27 cellular contexts compared by ENCODE assay signal in the genomic region with DNA sequence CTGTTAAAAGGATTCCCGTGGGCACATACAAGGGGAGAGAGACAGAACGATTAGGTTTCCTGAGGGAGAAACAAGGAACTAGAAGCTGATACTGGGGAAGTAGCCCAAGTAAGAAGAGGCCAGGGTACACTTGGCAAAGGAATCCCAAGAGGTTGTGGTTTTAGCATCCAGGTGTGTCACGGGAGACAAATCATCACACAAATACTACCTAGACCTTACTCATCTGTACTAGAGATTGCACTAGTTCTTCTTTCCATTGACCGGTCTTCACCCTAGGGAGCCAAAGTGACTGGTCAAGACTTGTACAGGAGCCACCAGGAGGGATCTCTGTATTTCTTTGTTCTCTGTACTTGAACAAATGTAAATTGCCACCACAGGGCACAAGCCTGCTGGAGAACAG.
"Had no signal": no experiment of that assay in that cellular context is flagged by ENCODE, and none has a peak within 500 bp of the region (broad histone marks: within the 10 kb centered on the region; RNA-seq: fewer than 3 reads in every experiment).

No MANE protein-coding gene starts in this region.

- H3K36me3 ChIP-seq: adrenal gland, ascending aorta, brain microvascular endothelial cell, esophagus squamous epithelium, gastroesophageal sphincter, right lobe of liver, tibial nerve, WERI-Rb-1 had no signal

- H3K9me3 ChIP-seq: adrenal gland, ascending aorta, esophagus squamous epithelium, gastroesophageal sphincter, mucosa of descending colon, right lobe of liver, tibial nerve had no signal

- H3K27me3 ChIP-seq: adrenal gland, ascending aorta, brain microvascular endothelial cell, dorsolateral prefrontal cortex, esophagus squamous epithelium, gastroesophageal sphincter, right lobe of liver, tibial nerve had no signal

- H3K27me3 Mint-ChIP-seq: central memory CD8-positive, alpha-beta T cell; effector memory CD8-positive, alpha-beta T cell; stimulated activated naive CD8-positive, alpha-beta T cell treated with anti-CD3 and anti-CD28 coated beads, Interleukin-15, amount 100 ng/mL, for 72 hours; T-cell had no signal

- H3K4me1 ChIP-seq: adrenal gland, ascending aorta, right lobe of liver had no signal

- ATAC-seq: effector memory CD8-positive, alpha-beta T cell; gastroesophageal sphincter; left cardiac atrium; mucosa of descending colon; right lobe of liver; stimulated activated naive CD8-positive, alpha-beta T cell treated with anti-CD3 and anti-CD28 coated beads, Interleukin-15, amount 100 ng/mL, for 72 hours; T-cell had no signal

- H3K9me3 Mint-ChIP-seq: central memory CD8-positive, alpha-beta T cell; effector memory CD8-positive, alpha-beta T cell; stimulated activated naive CD8-positive, alpha-beta T cell treated with anti-CD3 and anti-CD28 coated beads, Interleukin-15, amount 100 ng/mL, for 72 hours; T-cell had no signal

- FAIRE-seq: colon, endothelial cell of umbilical vein, TTC549 had no signal

- H3K27ac ChIP-seq: adrenal gland, ascending aorta, brain microvascular endothelial cell, esophagus squamous epithelium, right lobe of liver, tibial nerve, WERI-Rb-1 had no signal

- H3K4me3 ChIP-seq: adrenal gland, ascending aorta, dorsolateral prefrontal cortex, esophagus squamous epithelium, gastroesophageal sphincter, mucosa of descending colon, right lobe of liver, skin epidermis, tibial nerve had no signal

- H3K4me3 Mint-ChIP-seq: central memory CD8-positive, alpha-beta T cell; effector memory CD8-positive, alpha-beta T cell; nephron progenitor cell; stimulated activated naive CD8-positive, alpha-beta T cell treated with anti-CD3 and anti-CD28 coated beads, Interleukin-15, amount 100 ng/mL, for 72 hours; T-cell had no signal

- DNase-seq: activated CD4-positive, alpha-beta T cell treated with anti-CD3 and anti-CD28 coated beads, Interleukin-2, amount 50 U/mL, for 4 hours; activated effector memory CD4-positive, alpha-beta T cell treated with anti-CD3 and anti-CD28 coated beads, Interleukin-2, amount 50 U/mL, for 16 hours; activated naive CD4-positive, alpha-beta T cell treated with anti-CD3 and anti-CD28 coated beads, Interleukin-2, amount 50 U/mL, for 16 hours; adrenal gland; brain microvascular endothelial cell; dorsolateral prefrontal cortex; effector memory CD8-positive, alpha-beta T cell; esophagus squamous epithelium; head of caudate nucleus; hypothalamus; left cardiac atrium; mesendoderm; mucosa of descending colon; nephron progenitor cell; right lobe of liver; stimulated activated CD4-positive, alpha-beta T cell treated with anti-CD3 and anti-CD28 coated beads, Interleukin-1b, Interleukin-23, amount 100 ng/mL, for 48 hours; stimulated activated naive CD8-positive, alpha-beta T cell treated with anti-CD3 and anti-CD28 coated beads, Interleukin-15, amount 100 ng/mL, for 72 hours; T-cell; WERI-Rb-1 had no signal

- H3K27ac Mint-ChIP-seq: nephron progenitor cell; stimulated activated naive CD8-positive, alpha-beta T cell treated with anti-CD3 and anti-CD28 coated beads, Interleukin-15, amount 100 ng/mL, for 72 hours had no signal

- H3K36me3 Mint-ChIP-seq: T-cell had no signal
